ENCODE assay signal across 8 cellular contexts in genomic region chr19:16111160-16111908, GRCh38. TPM values are rescaled to one million over a fixed set of nuclear protein-coding genes. Genes with fewer than 3 reads are reported as not detected.
DNase-seq lines count a peak whose midpoint lies in the region; ATAC-seq, FAIRE-seq and TF ChIP-seq lines count a peak whose summit lies in the region.

Gene RAB8A, plus strand, starts transcription at chr19:16111889. Its CDS starts 13 bp downstream, at chr19:16111902.

- peak within 1 kb of the TSS; percentile 94 for H3K4me2 ChIP-seq in BLaER1

- peak within 1 kb of the TSS; percentile 96 for H3K9ac ChIP-seq in BLaER1

- peak within 1 kb of the TSS; percentile 94 for H3K27ac ChIP-seq in BLaER1

- H3K36me3 ChIP-seq in BLaER1 = peaks cover 24% of the 10 kb centered on the region

- H3K4me3 Mint-ChIP-seq in activated CD4-positive, alpha-beta T cell treated with anti-CD3 and anti-CD28 coated beads for 36 hours = peak within 1 kb of the TSS; percentile 96

- CTCF ChIA-PET in activated CD4-positive, alpha-beta T cell treated with anti-CD3 and anti-CD28 coated beads for 36 hours (lab: Charles Lee) = interaction anchor here (0.6 to 2.5 kb wide), 17 partner anchors 12 to 88 kb away, joined by 3 to 13 read pairs (median 4); partner anchors contain the start of gene FAM32A

- H3K4me3 ChIP-seq in BLaER1 (peak within 1 kb of the TSS; percentile 97), choroid plexus epithelial cell (ENCODE audit: low read depth, low read length) (peak within 1 kb of the TSS; percentile 77)

- no peaks in the 10 kb centered on the region for H3K27me3 Mint-ChIP-seq in activated CD4-positive, alpha-beta T cell treated with anti-CD3 and anti-CD28 coated beads for 36 hours

- peak; percentile 72 for TF ChIP-seq CTCF in choroid plexus epithelial cell (conservative IDR thresholded peaks at IDR 0.05; ENCODE audit: low read depth, low read length)

- no peaks in the 10 kb centered on the region for H3K9me3 Mint-ChIP-seq in activated CD4-positive, alpha-beta T cell treated with anti-CD3 and anti-CD28 coated beads for 36 hours (ENCODE audit: low read depth)

- H3K9me3 ChIP-seq in BLaER1 = no peaks in the 10 kb centered on the region

- POLR2A ChIA-PET in activated CD4-positive, alpha-beta T cell treated with anti-CD3 and anti-CD28 coated beads for 36 hours (lab: Charles Lee) = interaction anchor here (0.6 to 2.9 kb wide), 15 partner anchors 8 to 1741 kb away, joined by 3 to 9 read pairs (median 3); partner anchors contain the start of genes AP1M1, FAM32A and TPM4

- peak; percentile 81 for ATAC-seq in HG03457 (IDR thresholded peaks at IDR 0.05; ENCODE audit: unreplicated experiment)
- peak; percentile 96 for ATAC-seq in activated CD4-positive, alpha-beta T cell treated with anti-CD3 and anti-CD28 coated beads for 36 hours

- H4K20me1 ChIP-seq in BLaER1 = peaks cover 16% of the 10 kb centered on the region; the same call in 1 of the 2 replicates

- peaks cover 28% of the 10 kb centered on the region for H3K36me3 Mint-ChIP-seq in activated CD4-positive, alpha-beta T cell treated with anti-CD3 and anti-CD28 coated beads for 36 hours (ENCODE audit: low read depth)

- peak; percentile 95 for FAIRE-seq in GM19239 (lab: Jason Lieb, UNC)

- peak; percentile 91 for DNase-seq in GM19239 (ENCODE audit: insufficient read length, low spot score)
- peak; percentile 99 for DNase-seq in NCI-H524 (lab: John Stamatoyannopoulos, UW)
- DNase-seq in activated CD4-positive, alpha-beta T cell treated with anti-CD3 and anti-CD28 coated beads for 36 hours = peak; percentile 99
- peak; percentile 100 for DNase-seq in choroid plexus epithelial cell (ENCODE audit: low read depth)
- DNase-seq in kidney glomerular epithelial cell (lab: John Stamatoyannopoulos, UW) = peak; percentile 98
- DNase-seq in stimulated activated CD4-positive, alpha-beta T cell treated with anti-CD3 and anti-CD28 coated beads, Interleukin-1b, Interleukin-23, amount 100 ng/mL, for 1 hour (ENCODE audit: low read depth in 2 of 2) = peak; percentile 97 to 99

- no peaks in the 10 kb centered on the region for H3K27me3 ChIP-seq in BLaER1

- H3K27ac Mint-ChIP-seq in activated CD4-positive, alpha-beta T cell treated with anti-CD3 and anti-CD28 coated beads for 36 hours = peak within 1 kb of the TSS; percentile 97

- H3K4me1 Mint-ChIP-seq in activated CD4-positive, alpha-beta T cell treated with anti-CD3 and anti-CD28 coated beads for 36 hours = peaks cover 39% of the 10 kb centered on the region

- H3K4me1 ChIP-seq in BLaER1 = peaks cover 54% of the 10 kb centered on the region

- intact Hi-C loops in activated CD4-positive, alpha-beta T cell treated with anti-CD3 and anti-CD28 coated beads for 36 hours (cut with DNase I, micrococcal nuclease) = loop anchor here (1.0 to 5.0 kb wide), 17 partner anchors 8 to 986 kb away; partner anchors contain the start of genes FAM32A (in 2 of the 2), AKAP8 (in 1 of the 2), AP1M1 (in 1 of the 2) and C19orf44 (in 1 of the 2)

RNA-seq across cellular contexts. Expression of gene RAB8A, which starts in this region (rescaled TPM):
- 100 to 1,000 TPM; 165 to 218 TPM for total RNA-seq in activated CD4-positive, alpha-beta T cell treated with anti-CD3 and anti-CD28 coated beads for 36 hours

Comparison
In these comparisons a context has a peak if more than half of its experiments do, and no peak if none do; other contexts are left out.
1. Peak in every context shown above with its lines: DNase-seq, ATAC-seq, H3K4me3 ChIP-seq and H3K27ac ChIP-seq.